Comparison of ENCODE assay signal across 24 cellular contexts in the genomic region with DNA sequence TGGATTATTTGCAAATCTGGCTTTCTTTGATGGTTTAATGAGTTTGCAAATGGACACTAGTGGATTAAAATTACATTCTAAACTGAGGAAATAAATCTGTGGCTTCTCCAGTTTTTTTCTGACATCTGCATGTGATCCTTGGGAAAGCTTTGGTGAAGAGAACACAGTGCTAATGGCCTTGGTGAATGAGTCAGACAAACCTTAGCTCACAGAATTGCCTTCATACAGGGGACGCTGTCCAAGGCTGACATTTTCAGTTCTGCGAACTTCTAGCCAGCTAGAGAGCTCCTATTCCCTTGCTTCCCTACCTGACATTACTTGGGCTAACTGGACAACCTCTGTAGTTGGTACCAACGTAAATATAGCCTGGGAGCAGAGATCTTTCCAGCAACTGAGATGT.
A peak's percentile ranks its signal among the peaks of the same experiment; 100 is the strongest.
DNase-seq lines count a peak whose midpoint lies in the region; ATAC-seq and TF ChIP-seq lines count a peak whose summit lies in the region.
"Had no signal": no experiment of that assay in that cellular context is flagged by ENCODE, and none has a peak within 500 bp of the region (broad histone marks: within the 10 kb centered on the region; RNA-seq: fewer than 3 reads in every experiment).

No MANE protein-coding gene starts in this region.

- TF ChIP-seq CTCF in GM10248 (IDR thresholded peaks at IDR 0.05; ENCODE audit: control extremely low read depth, extremely low read depth, low read depth, missing control alignments) (no peak), GM13977 (IDR thresholded peaks at IDR 0.05; ENCODE audit: extremely low read depth, insufficient read depth, missing control alignments) (no peak)

- POLR2A ChIA-PET in GM10248 (lab: Yijun Ruan, JAX) = no interaction called here

- ATAC-seq in SK-N-SH treated with all-trans-retinoic acid at 6 μM for 48 hours = peak; percentile 91
- ATAC-seq in GM19467 (IDR thresholded peaks at IDR 0.05; ENCODE audit: unreplicated experiment) = no peak
- ATAC-seq: CD8-positive, alpha-beta T cell; left lobe of liver; naive thymus-derived CD8-positive, alpha-beta T cell had no signal

- in situ Hi-C loops in GM13977 (cut with MboI; ENCODE audit: low pct_unique_long_range_greater_than_20kb, low sequenced_read_pairs, unreplicated experiment) = no loop called here

- DNase-seq in GM04503 (ENCODE audit: low read depth) (peak; percentile 31), fibroblast of peridontal ligament (ENCODE audit: extremely low read depth) (peak; percentile 56), stromal cell of bone marrow (ENCODE audit: low read depth) (peak; percentile 50), GM10248 (ENCODE audit: extremely low spot score) (no peak), GM13977 (ENCODE audit: low spot score) (no peak)
- DNase-seq: activated CD4-positive, alpha-beta T cell treated with anti-CD3 and anti-CD28 coated beads for 4 hours; activated naive CD4-positive, alpha-beta T cell; activated T-cell treated with anti-CD3 and anti-CD28 coated beads, Interleukin-2, amount 50 U/mL, for 24 hours; amniotic stem cell; CD8-positive, alpha-beta T cell; central memory CD4-positive, alpha-beta T cell; dermis blood vessel endothelial cell; GF-D8; naive thymus-derived CD8-positive, alpha-beta T cell; NCI-H1092; NCI-H187 treated with DMSO at 0.1 percent for 48 hours; NCI-H69; occipital lobe; small intestine; stimulated activated CD4-positive, alpha-beta T cell treated with anti-CD3 and anti-CD28 coated beads, Interleukin-2, amount 100 ng/mL, for 24 hours; uterus had no signal

- CTCF ChIA-PET in GM10248 (lab: Yijun Ruan, JAX) = interaction anchor here (0.9 to 1.6 kb wide), 2 partner anchors 31 to 428 kb away, joined by 3 to 5 read pairs; no protein-coding TSS in a partner anchor

TF ChIP-seq in SK-N-SH treated with all-trans-retinoic acid at 6 μM for 48 hours, 23 proteins besides CTCF, POLR2A, EP300 and RAD21:
- TF ChIP-seq PPARA (CRISPR knock-in tag; IDR thresholded peaks at IDR 0.05; ENCODE audit: borderline replicate concordance) (no peak), GLIS3 (CRISPR knock-in tag; IDR thresholded peaks at IDR 0.05) (no peak), ZNF565 (CRISPR knock-in tag; conservative IDR thresholded peaks at IDR 0.05; ENCODE audit: low read depth) (no peak), ISL1 (CRISPR knock-in tag; IDR thresholded peaks at IDR 0.05) (no peak), ZNF70 (CRISPR knock-in tag; IDR thresholded peaks at IDR 0.05) (no peak), TOX (CRISPR knock-in tag; IDR thresholded peaks at IDR 0.05; ENCODE audit: borderline replicate concordance) (no peak), ZNF8 (CRISPR knock-in tag; IDR thresholded peaks at IDR 0.05) (no peak)

Comparison
In these comparisons a context has a peak if more than half of its experiments do, and no peak if none do; other contexts are left out.
1. DNase-seq: peak in GM04503 (single experiment), fibroblast of peridontal ligament (single experiment) and stromal cell of bone marrow (single experiment); none in GM10248 (single experiment) and GM13977 (single experiment).